Comparison of ENCODE assay signal across 1 cellular context in genomic region chr20:46132705-46133120, GRCh38.
TF ChIP-seq lines count a peak whose summit lies in the region.

No MANE protein-coding gene starts in this region.

TF ChIP-seq in HepG2, 621 proteins besides CTCF, POLR2A, EP300 and RAD21 (continued from another document and continues in another):
- TF ChIP-seq MAZ (IDR thresholded peaks at IDR 0.05; ENCODE audit: borderline replicate concordance, low read depth, low read length) (0 out of 2 replicates have a peak, but pooled peaks have one; percentile 23), MAZ (CRISPR knock-in tag; IDR thresholded peaks at IDR 0.05; ENCODE audit: low read depth) (peak; percentile 51; the same call in 1 of the 2 replicates), FOXO4 (CRISPR knock-in tag; conservative IDR thresholded peaks at IDR 0.05) (no peak), RNF219 (CRISPR knock-in tag; IDR thresholded peaks at IDR 0.05) (no peak), ZNF83 (CRISPR knock-in tag; IDR thresholded peaks at IDR 0.05; ENCODE audit: borderline replicate concordance) (no peak), FOSL2 (CRISPR knock-in tag; IDR thresholded peaks at IDR 0.05) (0 out of 2 replicates have a peak, but pooled peaks have one; percentile 28), ZNF883 (CRISPR knock-in tag; IDR thresholded peaks at IDR 0.05; ENCODE audit: not compliant biosample characterization) (peak; percentile 63), ZNF574 (CRISPR knock-in tag; IDR thresholded peaks at IDR 0.05) (no peak), ZKSCAN8 (CRISPR knock-in tag; IDR thresholded peaks at IDR 0.05; ENCODE audit: borderline replicate concordance) (no peak), PRPF4 (IDR thresholded peaks at IDR 0.05; ENCODE audit: low read depth, low read length, poor library complexity, severe bottlenecking) (no peak), UBTF (CRISPR knock-in tag; IDR thresholded peaks at IDR 0.05) (0 out of 2 replicates have a peak, but pooled peaks have one; percentile 21), ZNF670 (CRISPR knock-in tag; IDR thresholded peaks at IDR 0.05; ENCODE audit: borderline replicate concordance) (no peak), POGK (CRISPR knock-in tag; conservative IDR thresholded peaks at IDR 0.05) (no peak), NFRKB (IDR thresholded peaks at IDR 0.05) (no peak), HNF4G (IDR thresholded peaks at IDR 0.05; ENCODE audit: borderline replicate concordance, low read depth, low read length) (no peak), HNF4G (CRISPR knock-in tag; IDR thresholded peaks at IDR 0.05; ENCODE audit: borderline replicate concordance, low read depth) (no peak), ZNF350 (CRISPR knock-in tag; IDR thresholded peaks at IDR 0.05; ENCODE audit: borderline replicate concordance, low read depth) (peak; percentile 33; the same call in 1 of the 2 replicates), ZNF724P (CRISPR knock-in tag; IDR thresholded peaks at IDR 0.05; ENCODE audit: borderline replicate concordance) (no peak), KDM5B (CRISPR knock-in tag; IDR thresholded peaks at IDR 0.05; ENCODE audit: borderline replicate concordance) (no peak; the same call in 1 of the 2 replicates), FOXA3 (CRISPR knock-in tag; IDR thresholded peaks at IDR 0.05) (no peak; the same call in 1 of the 2 replicates), ZBTB2 (CRISPR knock-in tag; IDR thresholded peaks at IDR 0.05; ENCODE audit: low read depth) (no peak), NCOA5 (CRISPR knock-in tag; IDR thresholded peaks at IDR 0.05) (no peak), ADNP (CRISPR knock-in tag; IDR thresholded peaks at IDR 0.05) (no peak), ETV5 (CRISPR knock-in tag; IDR thresholded peaks at IDR 0.05; ENCODE audit: borderline replicate concordance) (no peak), ZNF101 (CRISPR knock-in tag; IDR thresholded peaks at IDR 0.05; ENCODE audit: borderline replicate concordance, low read depth) (no peak), SOX13 (IDR thresholded peaks at IDR 0.05) (no peak), SOX13 (CRISPR knock-in tag; conservative IDR thresholded peaks at IDR 0.05 in 1 of 2, IDR thresholded peaks at IDR 0.05 in 1 of 2) (no peak), TEAD3 (CRISPR knock-in tag; optimal IDR thresholded peaks at IDR 0.05; ENCODE audit: borderline replicate concordance) (no peak), MTF2 (CRISPR knock-in tag; IDR thresholded peaks at IDR 0.05; ENCODE audit: borderline replicate concordance) (0 out of 2 replicates have a peak, but pooled peaks have one; percentile 81), MXD3 (CRISPR knock-in tag; IDR thresholded peaks at IDR 0.05) (no peak), ISL2 (CRISPR knock-in tag; IDR thresholded peaks at IDR 0.05) (peak; percentile 52; the same call in 1 of the 2 replicates), REXO4 (CRISPR knock-in tag; IDR thresholded peaks at IDR 0.05; ENCODE audit: borderline replicate concordance) (no peak), KDM5A (IDR thresholded peaks at IDR 0.05; ENCODE audit: borderline replicate concordance, low read length) (no peak), KDM4B (CRISPR knock-in tag; IDR thresholded peaks at IDR 0.05) (no peak; the same call in 1 of the 2 replicates), SIN3A (IDR thresholded peaks at IDR 0.05; ENCODE audit: borderline replicate concordance, low read depth, low read length) (no peak), ZNF781 (CRISPR knock-in tag; IDR thresholded peaks at IDR 0.05; ENCODE audit: borderline replicate concordance, not compliant biosample characterization) (no peak), PBX3 (CRISPR knock-in tag; IDR thresholded peaks at IDR 0.05; ENCODE audit: borderline replicate concordance) (no peak), ZSCAN5A (CRISPR knock-in tag; IDR thresholded peaks at IDR 0.05; ENCODE audit: borderline replicate concordance) (no peak), JUND (CRISPR knock-in tag; IDR thresholded peaks at IDR 0.05) (no peak), NKX3-1 (CRISPR knock-in tag; IDR thresholded peaks at IDR 0.05) (no peak), TERF1 (CRISPR knock-in tag; IDR thresholded peaks at IDR 0.05) (no peak), GPBP1L1 (CRISPR knock-in tag; IDR thresholded peaks at IDR 0.05) (no peak), SALL2 (CRISPR knock-in tag; IDR thresholded peaks at IDR 0.05) (peak; percentile 26; the same call in 1 of the 2 replicates)
